25 cellular contexts compared by ENCODE assay signal in the genomic region with DNA sequence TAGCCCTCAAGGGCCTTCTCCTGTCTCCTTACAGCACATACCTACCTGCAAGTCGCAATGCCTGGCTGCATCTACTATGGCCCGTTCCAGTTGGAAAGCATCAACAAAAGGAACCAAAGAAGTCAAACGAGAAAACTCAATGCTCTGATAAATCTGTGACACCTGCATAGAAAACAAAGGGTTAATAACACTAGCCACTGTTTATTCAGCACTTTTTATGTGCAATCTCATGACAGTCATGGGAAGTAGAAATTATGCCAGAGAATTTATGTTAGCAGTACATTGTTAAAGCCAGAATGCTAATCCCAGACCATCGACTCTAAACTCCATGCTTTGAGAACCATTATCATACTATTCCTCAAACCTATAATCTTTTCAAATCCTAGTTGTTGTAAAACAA.
"Had no signal": no experiment of that assay in that cellular context is flagged by ENCODE, and none has a peak within 500 bp of the region (broad histone marks: within the 10 kb centered on the region; RNA-seq: fewer than 3 reads in every experiment).

No MANE protein-coding gene starts in this region.

- H3K4me3 Mint-ChIP-seq: activated naive CD8-positive, alpha-beta T cell; central memory CD8-positive, alpha-beta T cell; mesothelial cell of epicardium; naive B cell; neural crest cell; T-helper 1 cell treated with Interleukin-12 subunit alpha and Interleukin-12 subunit beta and Interleukin-4 antibody, amounts not matched to agents 30 μg/mL and 1 μg/mL, for 36 hours had no signal

- H3K27ac Mint-ChIP-seq: activated naive CD8-positive, alpha-beta T cell; activated T-helper 2 cell treated with anti-CD3 and anti-CD28 coated beads, Interferon-gamma antibody, Interleukin-2, Interleukin-4, amounts not matched to agents 10 μg/mL and 5 μg/mL and 100 μg/mL, durations not matched to agents 14 hours and 24 hours and 36 hours; mesothelial cell of epicardium; T-helper 1 cell treated with Interleukin-12 subunit alpha and Interleukin-12 subunit beta and Interleukin-4 antibody, amounts not matched to agents 30 μg/mL and 1 μg/mL, for 36 hours had no signal

- ATAC-seq: activated CD4-positive, CD25-positive, alpha-beta regulatory T cell treated with anti-CD3 and anti-CD28 coated beads, Interleukin-2, amount 50 U/mL, for 24 hours; gastroesophageal sphincter; right cardiac atrium had no signal

- DNase-seq: activated CD4-positive, alpha-beta T cell treated with anti-CD3 and anti-CD28 coated beads for 48 hours; activated CD4-positive, alpha-beta T cell treated with anti-CD3 and anti-CD28 coated beads, Interleukin-2, amount 50 U/mL, for 48 hours; activated CD8-positive, alpha-beta memory T cell treated with anti-CD3 and anti-CD28 coated beads for 24 hours; activated T-cell treated with anti-CD3 and anti-CD28 coated beads, Interleukin-2, amount 50 U/mL, for 1 hour; anterior cingulate cortex; effector CD8-positive, alpha-beta T cell; erythroblast; naive B cell; nucleus accumbens; right cardiac atrium; spleen; stimulated activated naive CD4-positive, alpha-beta T cell treated with Interleukin-2 at 50 U/mL for 16 hours; T1000; transverse colon; WERI-Rb-1 had no signal

- H3K4me1 Mint-ChIP-seq: neural crest cell had no signal

- H3K27me3 Mint-ChIP-seq: activated naive CD8-positive, alpha-beta T cell; central memory CD8-positive, alpha-beta T cell; naive B cell had no signal

- H3K4me3 ChIP-seq: colonic mucosa, gastroesophageal sphincter, hepatocyte, spleen, transverse colon had no signal

- H3K9me3 Mint-ChIP-seq: activated T-helper 2 cell treated with anti-CD3 and anti-CD28 coated beads, Interferon-gamma antibody, Interleukin-2, Interleukin-4, amounts not matched to agents 10 μg/mL and 5 μg/mL and 100 μg/mL, durations not matched to agents 14 hours and 24 hours and 36 hours; central memory CD8-positive, alpha-beta T cell; mesothelial cell of epicardium; naive B cell; neural crest cell; T-helper 1 cell treated with Interleukin-12 subunit alpha and Interleukin-12 subunit beta and Interleukin-4 antibody, amounts not matched to agents 30 μg/mL and 1 μg/mL, for 36 hours had no signal
